In genomic region chrX:2752441-2752840, GRCh38 we compare ENCODE assay signal across 12 cellular contexts. TPM values are rescaled to one million over a fixed set of nuclear protein-coding genes. Genes with fewer than 3 reads are reported as not detected.
DNase-seq lines count a peak whose midpoint lies in the region; ATAC-seq, FAIRE-seq and TF ChIP-seq lines count a peak whose summit lies in the region.
"Not testable (repeated sequence)": the region's sequence is repeated elsewhere in the genome, so short reads cannot be mapped to it uniquely, and the experiment has no call there.
"Had no signal": no experiment of that assay in that cellular context is flagged by ENCODE, and none has a peak within 500 bp of the region (broad histone marks: within the 10 kb centered on the region; RNA-seq: fewer than 3 reads in every experiment).

No MANE protein-coding gene starts in this region.

- not testable (repeated sequence) for TF ChIP-seq CTCF in AG09309 (IDR thresholded peaks at IDR 0.05; ENCODE audit: control insufficient read depth, insufficient read depth, low read depth, low read length, missing control alignments); HFFc6 (IDR thresholded peaks at IDR 0.05); PC-3 (conservative IDR thresholded peaks at IDR 0.05; ENCODE audit: low read depth, low read length); endothelial cell of umbilical vein (IDR thresholded peaks at IDR 0.05; ENCODE audit: extremely low read depth in 1 of 2, insufficient read depth in 1 of 2, low read depth in 1 of 2, low read length in 2 of 2); fibroblast of mammary gland (conservative IDR thresholded peaks at IDR 0.05; ENCODE audit: control insufficient read depth, insufficient read depth, low read depth, low read length)

- not testable (repeated sequence) for H3K9me1 ChIP-seq in endothelial cell of umbilical vein (replicated peaks; ENCODE audit: control insufficient read depth, extremely low read depth, insufficient read depth, low read length)

- H3K79me2 ChIP-seq in PC-3 (ENCODE audit: low read length); endothelial cell of umbilical vein (ENCODE audit: control insufficient read depth, insufficient read depth, low read length): not testable (repeated sequence)

- not testable (repeated sequence) for H3K4me1 ChIP-seq in PC-3 (ENCODE audit: insufficient read depth, low read length); endothelial cell of umbilical vein (ENCODE audit: control insufficient read depth, extremely low read depth, insufficient read depth, low read length)

- H3K36me3 ChIP-seq in PC-3 (ENCODE audit: low read depth, low read length); endothelial cell of umbilical vein (ENCODE audit: control insufficient read depth in 2 of 2, extremely low read depth in 1 of 2, insufficient read depth in 2 of 2, low read length in 2 of 2): not testable (repeated sequence)

- FAIRE-seq in endothelial cell of umbilical vein (lab: Jason Lieb, UNC): peak; percentile 60

- H3F3A ChIP-seq in PC-3 (ENCODE audit: low read length, unreplicated experiment): not testable (repeated sequence)

- H3K4me3 Mint-ChIP-seq in HFFc6: peak overlapping the region; percentile 73

- H3K9me2 ChIP-seq in PC-3 (replicated peaks; ENCODE audit: low read length): not testable (repeated sequence)

- CTCF ChIA-PET in PC-3 (lab: Charles Lee); endothelial cell of umbilical vein (lab: Charles Lee): not testable (repeated sequence)

- not testable (repeated sequence) for DNase-seq in AG09309 (ENCODE audit: low read depth); endothelial cell of umbilical vein (ENCODE audit: low read depth, low spot score)
- DNase-seq in HFFc6 (peak; percentile 52), PC-3 (peak; percentile 34), amniotic epithelial cell (ENCODE audit: low read depth) (peak; percentile 31), fibroblast of mammary gland (ENCODE audit: low read depth) (peak; percentile 42), lung microvascular endothelial cell (ENCODE audit: low read depth in 2 of 2) (peak; percentile 12 to 49)

- H3K9me3 Mint-ChIP-seq in HFFc6: not testable (repeated sequence)

- H3K4me3 ChIP-seq in AG09309 (ENCODE audit: control insufficient read depth, low read depth, low read length): peak overlapping the region; percentile 27
- not testable (repeated sequence) for H3K4me3 ChIP-seq in PC-3 (ENCODE audit: low read length); endothelial cell of umbilical vein (replicated peaks in 1 of 3; ENCODE audit: insufficient read depth in 1 of 3, low read depth in 1 of 3, low read length in 3 of 3)
- peak overlapping the region; percentile 32 for H3K4me3 ChIP-seq in fibroblast of mammary gland (ENCODE audit: control insufficient read depth, low read depth, low read length)
- peak overlapping the region; percentile 14 to 45 (median 26) for H3K4me3 ChIP-seq in skin epidermis

- H3K9ac ChIP-seq in PC-3 (ENCODE audit: low read length); endothelial cell of umbilical vein (replicated peaks; ENCODE audit: extremely low read depth, insufficient read depth, low read length): not testable (repeated sequence)

- H3K27ac Mint-ChIP-seq in HFFc6: peak overlapping the region; percentile 93

- H2AFZ ChIP-seq in PC-3 (ENCODE audit: low read length): 0 out of 2 replicates have a peak overlapping the region, but pooled peaks have one; percentile 18
- not testable (repeated sequence) for H2AFZ ChIP-seq in endothelial cell of umbilical vein (ENCODE audit: low read depth, low read length)

- dilution Hi-C loops in endothelial cell of umbilical vein (cut with MboI; ENCODE audit: extremely low pct_ligation_motif_present, low sequenced_read_pairs): not testable (repeated sequence)

- peaks cover 54% of the 10 kb centered on the region for H3K4me1 Mint-ChIP-seq in HFFc6 (ENCODE audit: low read depth)

- H3K9me3 ChIP-seq in PC-3 (ENCODE audit: low read length); endothelial cell of umbilical vein (replicated peaks; ENCODE audit: control insufficient read depth, insufficient read depth, low read length): not testable (repeated sequence)

- not testable (repeated sequence) for H3K27ac ChIP-seq in PC-3 (ENCODE audit: low read length)
- H3K27ac ChIP-seq in endothelial cell of umbilical vein (ENCODE audit: insufficient read depth, low read depth, low read length) (peak overlapping the region; percentile 8), skin epidermis (peak overlapping the region in 19 of 21 experiments; percentile 42 to 84 (median 72))

- H3K36me3 Mint-ChIP-seq in HFFc6 (ENCODE audit: low read depth): not testable (repeated sequence)

- H3K4me2 ChIP-seq in PC-3 (ENCODE audit: low read length): not testable (repeated sequence)
- H3K4me2 ChIP-seq in endothelial cell of umbilical vein (ENCODE audit: insufficient read depth, low read length): peak overlapping the region; percentile 43

- H4K20me1 ChIP-seq in PC-3 (ENCODE audit: low read length); endothelial cell of umbilical vein (replicated peaks; ENCODE audit: control insufficient read depth, extremely low read depth, insufficient read depth, low read length): not testable (repeated sequence)

- not testable (repeated sequence) for TF ChIP-seq POLR2A in endothelial cell of umbilical vein (IDR thresholded peaks at IDR 0.05; ENCODE audit: low read depth, low read length)

- intact Hi-C loops in PC-3 (cut with micrococcal nuclease); endothelial cell of umbilical vein (cut with micrococcal nuclease): not testable (repeated sequence)

- not testable (repeated sequence) for ATAC-seq in PC-3

- H3K27me3 ChIP-seq in PC-3 (ENCODE audit: low read length); endothelial cell of umbilical vein (ENCODE audit: control insufficient read depth in 2 of 2, insufficient read depth in 2 of 2, low read length in 2 of 2): not testable (repeated sequence)

- H3K27me3 Mint-ChIP-seq in HFFc6 (ENCODE audit: insufficient read depth): not testable (repeated sequence)

- POLR2A ChIA-PET in PC-3 (lab: Charles Lee; ENCODE audit: unreplicated experiment); endothelial cell of umbilical vein (lab: Charles Lee): not testable (repeated sequence)

- BruUV-seq in PC-3 (replicated peaks; lab: Mats Ljungman, UMichigan); endothelial cell of umbilical vein (replicated peaks; lab: Mats Ljungman, UMichigan): not testable (repeated sequence)

TF ChIP-seq in endothelial cell of umbilical vein, 7 proteins besides CTCF, POLR2A, EP300 and RAD21:
- TF ChIP-seq FOS (IDR thresholded peaks at IDR 0.05; ENCODE audit: borderline replicate concordance, insufficient read depth, low read length): peak; percentile 7

RNA-seq across cellular contexts. Expression of gene XG, which starts 0.6 kb away (rescaled TPM):
- total RNA-seq in HFFc6 (2021; fragmentation: NEBNext Ultra II Directional; extraction: Animal tissue kit (Norgen Biotek cat#: 25700)): under 1 TPM in 5 of 6 experiments, not detected in 1; 0.07 to 0.48 (median 0.31) TPM
- total RNA-seq in PC-3 (2014; rRNA removed) (not detected in 2 replicates), endothelial cell of umbilical vein (0.44 TPM in 1 of 2 replicates, not detected in the other), lung microvascular endothelial cell (0.22 TPM in 1 of 2 replicates, not detected in the other)
- polyA plus RNA-seq in endothelial cell of umbilical vein: 0.10 TPM in 1 of 2 replicates, not detected in the other
- 0.04 and 0.17 TPM in 2 replicates for polyA plus RNA-seq in endothelial cell of umbilical vein (2011; cell fraction: cytosol; rRNA removed)
- 0.15 TPM in 1 of 2 replicates, not detected in the other for polyA plus RNA-seq in endothelial cell of umbilical vein (2011; cell fraction: nucleus; rRNA removed)
- polyA plus RNA-seq in endothelial cell of umbilical vein (2012): 0.19 TPM in 1 of 2 replicates, not detected in the other
- not detected in 2 replicates for polyA minus RNA-seq in endothelial cell of umbilical vein
- not detected for polyA minus RNA-seq in endothelial cell of umbilical vein (2011; cell fraction: cytosol; rRNA and poly(A)+ RNA removed)
- 0.24 and 0.43 TPM in 2 replicates for polyA minus RNA-seq in endothelial cell of umbilical vein (2011; cell fraction: nucleus; rRNA and poly(A)+ RNA removed)
- total RNA-seq: CD4-positive, CD25-positive, alpha-beta regulatory T cell; HepG2; NCI-H460; RPMI7951 had no signal
- polyA plus RNA-seq: CD4-positive, CD25-positive, alpha-beta regulatory T cell; HepG2 had no signal
